25 cellular contexts compared by ENCODE assay signal in the genomic region with DNA sequence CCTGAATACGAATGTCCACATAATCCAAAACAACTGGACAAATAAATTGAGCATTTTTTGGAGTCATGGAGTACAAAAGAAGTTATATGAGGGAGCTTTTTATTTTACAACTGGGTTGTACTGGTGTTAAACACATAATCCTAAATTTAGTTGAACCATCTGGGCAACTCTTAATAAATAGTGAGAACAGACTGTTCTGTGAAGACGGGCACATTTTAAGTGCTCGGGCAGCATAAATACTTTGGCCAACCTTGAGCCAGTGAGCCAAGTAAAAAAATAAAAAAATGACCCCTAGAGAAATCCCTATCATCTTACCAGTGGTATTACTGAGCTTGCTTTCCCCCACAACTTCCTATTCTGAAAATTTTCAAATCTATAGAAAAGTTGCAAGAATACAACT.
"Had no signal": no experiment of that assay in that cellular context is flagged by ENCODE, and none has a peak within 500 bp of the region (broad histone marks: within the 10 kb centered on the region; RNA-seq: fewer than 3 reads in every experiment).

No MANE protein-coding gene starts in this region.

- H3K4me3 Mint-ChIP-seq: memory B cell; natural killer cell treated with Interleukin-12 subunit alpha and Interleukin-12 subunit beta and Interleukin-15 and Interleukin-18, amount 100 ng/mL, for 72 hours; neural crest cell; stimulated activated naive B cell treated with anti-CD40 and anti-IgM and Interleukin-4, amounts not matched to agents 10 μg/mL and 1 μg/mL and 100 μg/mL, for 72 hours; stimulated activated naive CD8-positive, alpha-beta T cell treated with anti-CD3 and anti-CD28 coated beads, Interleukin-15, Interleukin-2, amounts not matched to agents 100 ng/mL and 50 ng/mL, for 24 hours had no signal

- H3K27ac ChIP-seq: coronary artery, esophagus muscularis mucosa, neutrophil, pancreas, skin epidermis, vagina had no signal

- H3K4me1 ChIP-seq: pancreas had no signal

- H3K36me3 ChIP-seq: esophagus muscularis mucosa, neutrophil, pancreas, thoracic aorta, vagina had no signal

- H3K27me3 Mint-ChIP-seq: memory B cell; naive B cell; natural killer cell treated with Interleukin-12 subunit alpha and Interleukin-12 subunit beta and Interleukin-15 and Interleukin-18, amount 100 ng/mL, for 72 hours; stimulated activated naive B cell treated with anti-CD40 and anti-IgM and Interleukin-4, amounts not matched to agents 10 μg/mL and 1 μg/mL and 100 μg/mL, for 72 hours; stimulated activated naive CD8-positive, alpha-beta T cell treated with anti-CD3 and anti-CD28 coated beads, Interleukin-15, Interleukin-2, amounts not matched to agents 100 ng/mL and 50 ng/mL, for 24 hours had no signal

- DNase-seq: dermis blood vessel endothelial cell; effector memory CD4-positive, alpha-beta T cell; foreskin melanocyte; kidney; left colon; mucosa of descending colon; naive B cell; pancreas; retina; stimulated activated CD4-positive, alpha-beta T cell treated with anti-CD3 and anti-CD28 coated beads, Interleukin-15, amount 100 ng/mL, for 24 hours; stimulated activated CD4-positive, alpha-beta T cell treated with anti-CD3 and anti-CD28 coated beads, Interleukin-2, amount 100 ng/mL, for 48 hours; stimulated activated naive B cell treated with anti-CD40 and anti-IgM and Interleukin-4, amounts not matched to agents 10 μg/mL and 1 μg/mL and 100 μg/mL, for 72 hours; trophoblast cell had no signal

- H3K4me1 Mint-ChIP-seq: memory B cell, neural crest cell had no signal

- H3K4me3 ChIP-seq: coronary artery, esophagus muscularis mucosa, lung, mucosa of descending colon, pancreas, skin epidermis, thoracic aorta, vagina had no signal

- ATAC-seq: left colon; mucosa of descending colon; natural killer cell treated with Interleukin-12 subunit alpha and Interleukin-12 subunit beta and Interleukin-15 and Interleukin-18, amount 100 ng/mL, for 72 hours; pancreas; sciatic nerve; stimulated activated naive B cell treated with anti-CD40 and anti-IgM and Interleukin-4, amounts not matched to agents 10 μg/mL and 1 μg/mL and 100 μg/mL, for 72 hours had no signal

- H3K27me3 ChIP-seq: esophagus muscularis mucosa, neutrophil, pancreas, vagina had no signal

- H3K9me3 ChIP-seq: neutrophil, pancreas had no signal
